In genomic region chr1:112431038-112431437, GRCh38 we compare ENCODE assay signal across 1 cellular context.
TF ChIP-seq lines count a peak whose summit lies in the region.

No MANE protein-coding gene starts in this region.

TF ChIP-seq in HepG2, 621 proteins besides CTCF, POLR2A, EP300 and RAD21 (continued from another document):
- no peak for TF ChIP-seq RERE (CRISPR knock-in tag; IDR thresholded peaks at IDR 0.05; ENCODE audit: low read depth)
- no peak for TF ChIP-seq HMGA1 (CRISPR knock-in tag; conservative IDR thresholded peaks at IDR 0.05)
TF ChIP-seq in HepG2: peak in this region for 0.
